In genomic region chr16:74997042-74997491, GRCh38 we compare ENCODE assay signal across 20 cellular contexts.
"Had no signal": no experiment of that assay in that cellular context is flagged by ENCODE, and none has a peak within 500 bp of the region (broad histone marks: within the 10 kb centered on the region; RNA-seq: fewer than 3 reads in every experiment).

No MANE protein-coding gene starts in this region.

- H3K27ac Mint-ChIP-seq: activated naive CD8-positive, alpha-beta T cell; brain; neural progenitor cell had no signal

- H3K36me3 ChIP-seq: colonic mucosa, neural progenitor cell, sigmoid colon, spleen, stomach, vagina had no signal

- H3K4me3 ChIP-seq: colonic mucosa, lung, neural progenitor cell, sigmoid colon, spleen, stomach, vagina had no signal

- H3K9me3 ChIP-seq: colonic mucosa, sigmoid colon, spleen, stomach, vagina had no signal

- H3K9me3 Mint-ChIP-seq: brain, immature natural killer cell, neural progenitor cell had no signal

- H3K27me3 ChIP-seq: colonic mucosa, neural progenitor cell, sigmoid colon, stomach, vagina had no signal

- H2AFZ ChIP-seq: neural progenitor cell had no signal

- FAIRE-seq: endothelial cell of umbilical vein, frontal cortex had no signal

- H3K36me3 Mint-ChIP-seq: activated naive CD8-positive, alpha-beta T cell; brain; immature natural killer cell had no signal

- H3K4me2 ChIP-seq: neural progenitor cell had no signal

- DNase-seq: activated CD4-positive, CD25-positive, alpha-beta regulatory T cell treated with anti-CD3 and anti-CD28 coated beads, Interleukin-2, amount 50 U/mL, for 72 hours; activated effector memory CD4-positive, alpha-beta T cell treated with Interleukin-2 at 50 U/mL for 16 hours; activated T-cell treated with anti-CD3 and anti-CD28 coated beads, Interleukin-2, amount 50 U/mL, for 1 hour; amniotic stem cell; central memory CD4-positive, alpha-beta T cell; colonic mucosa; effector CD4-positive, alpha-beta T cell; head of caudate nucleus; immature natural killer cell; sigmoid colon; spleen; stomach; T-helper 9 cell had no signal

- H3K27ac ChIP-seq: colonic mucosa, neural progenitor cell, sigmoid colon, spleen, vagina had no signal

- H3K9ac ChIP-seq: neural progenitor cell had no signal
